In genomic region chr7:91248996-91249395, GRCh38 we compare ENCODE assay signal across 1 cellular context.
TF ChIP-seq lines count a peak whose summit lies in the region.

No MANE protein-coding gene starts in this region.

TF ChIP-seq in IMR-90, 13 proteins besides CTCF, POLR2A, EP300 and RAD21 (continued from another document):
- no peak for TF ChIP-seq NFE2L2 (IDR thresholded peaks at IDR 0.05; ENCODE audit: low read depth, low read length)
- no peak for TF ChIP-seq ELK1 (IDR thresholded peaks at IDR 0.05; ENCODE audit: borderline replicate concordance, low read depth, low read length)
- no peak for TF ChIP-seq RFX5 (IDR thresholded peaks at IDR 0.05; ENCODE audit: low read depth, low read length)
- TF ChIP-seq FOS (IDR thresholded peaks at IDR 0.05; ENCODE audit: low read depth, low read length): no peak
- TF ChIP-seq USF2 (IDR thresholded peaks at IDR 0.05; ENCODE audit: low read depth, low read length): no peak
- no peak for TF ChIP-seq RCOR1 (IDR thresholded peaks at IDR 0.05; ENCODE audit: insufficient replicate concordance, low read length)
